8 cellular contexts compared by ENCODE assay signal in genomic region chr21:34807881-34808568, GRCh38.
A peak's percentile ranks its signal among the peaks of the same experiment; 100 is the strongest.
DNase-seq lines count a peak whose midpoint lies in the region; ATAC-seq and TF ChIP-seq lines count a peak whose summit lies in the region.

No MANE protein-coding gene starts in this region.

- H3K4me3 ChIP-seq in right cardiac atrium (ENCODE audit: low read length): no peak overlapping the region

- intact Hi-C loops in activated T-helper 1 cell treated with anti-CD3 and anti-CD28 coated beads, Interleukin-12 subunit alpha, Interleukin-12 subunit beta, Interleukin-2, Interleukin-4 antibody, amounts not matched to agents 30 ng/mL and 10 ng/mL and 1 ng/mL, durations not matched to agents 14 hours and 24 hours and 36 hours (cut with micrococcal nuclease): loop anchor here (1.0 to 5.0 kb wide), 8 partner anchors 37 to 329 kb away; no protein-coding TSS in a partner anchor
- intact Hi-C loops in right cardiac atrium (cut with DNase I): no loop called here

- H3K9me3 ChIP-seq in right cardiac atrium (ENCODE audit: control insufficient read depth, low read length): no peaks in the 10 kb centered on the region

- 81% methylated on average over 15 of the region's 15 CpGs for WGBS in right cardiac atrium

- no peak for TF ChIP-seq CTCF in glutamatergic neuron (IDR thresholded peaks at IDR 0.05; ENCODE audit: partially characterized antibody, unreplicated experiment)

- H3K4me3 Mint-ChIP-seq in activated T-helper 1 cell treated with anti-CD3 and anti-CD28 coated beads, Interleukin-12 subunit alpha, Interleukin-12 subunit beta, Interleukin-2, Interleukin-4 antibody, amounts not matched to agents 30 ng/mL and 10 ng/mL and 1 ng/mL, durations not matched to agents 14 hours and 24 hours and 36 hours: peak overlapping the region; percentile 56
- no peak overlapping the region for H3K4me3 Mint-ChIP-seq in glutamatergic neuron (ENCODE audit: unreplicated experiment)

- no peaks in the 10 kb centered on the region for H3K4me1 ChIP-seq in right cardiac atrium (ENCODE audit: control insufficient read depth, insufficient read depth, low read length)

- no peaks in the 10 kb centered on the region for H3K9me3 Mint-ChIP-seq in activated T-helper 1 cell treated with anti-CD3 and anti-CD28 coated beads, Interleukin-12 subunit alpha, Interleukin-12 subunit beta, Interleukin-2, Interleukin-4 antibody, amounts not matched to agents 30 ng/mL and 10 ng/mL and 1 ng/mL, durations not matched to agents 14 hours and 24 hours and 36 hours
- H3K9me3 Mint-ChIP-seq in glutamatergic neuron (ENCODE audit: unreplicated experiment): peaks cover 4% of the 10 kb centered on the region

- peaks cover 57% of the 10 kb centered on the region for H3K36me3 Mint-ChIP-seq in activated T-helper 1 cell treated with anti-CD3 and anti-CD28 coated beads, Interleukin-12 subunit alpha, Interleukin-12 subunit beta, Interleukin-2, Interleukin-4 antibody, amounts not matched to agents 30 ng/mL and 10 ng/mL and 1 ng/mL, durations not matched to agents 14 hours and 24 hours and 36 hours (ENCODE audit: low read depth)
- peaks cover 14% of the 10 kb centered on the region for H3K36me3 Mint-ChIP-seq in glutamatergic neuron (ENCODE audit: unreplicated experiment)

- no peaks in the 10 kb centered on the region for H3K27me3 Mint-ChIP-seq in activated T-helper 1 cell treated with anti-CD3 and anti-CD28 coated beads, Interleukin-12 subunit alpha, Interleukin-12 subunit beta, Interleukin-2, Interleukin-4 antibody, amounts not matched to agents 30 ng/mL and 10 ng/mL and 1 ng/mL, durations not matched to agents 14 hours and 24 hours and 36 hours (ENCODE audit: insufficient read depth)
- no peaks in the 10 kb centered on the region for H3K27me3 Mint-ChIP-seq in glutamatergic neuron (ENCODE audit: unreplicated experiment)

- no peaks in the 10 kb centered on the region for H3K27me3 ChIP-seq in right cardiac atrium (ENCODE audit: control insufficient read depth, insufficient read depth)

- H3K4me1 Mint-ChIP-seq in activated T-helper 1 cell treated with anti-CD3 and anti-CD28 coated beads, Interleukin-12 subunit alpha, Interleukin-12 subunit beta, Interleukin-2, Interleukin-4 antibody, amounts not matched to agents 30 ng/mL and 10 ng/mL and 1 ng/mL, durations not matched to agents 14 hours and 24 hours and 36 hours (ENCODE audit: low read depth): peaks cover 90% of the 10 kb centered on the region
- H3K4me1 Mint-ChIP-seq in glutamatergic neuron (ENCODE audit: low read depth, unreplicated experiment): no peaks in the 10 kb centered on the region

- no peak overlapping the region for H3K27ac ChIP-seq in right cardiac atrium (ENCODE audit: low read length)

- peak overlapping the region; percentile 93 for H3K27ac Mint-ChIP-seq in activated T-helper 1 cell treated with anti-CD3 and anti-CD28 coated beads, Interleukin-12 subunit alpha, Interleukin-12 subunit beta, Interleukin-2, Interleukin-4 antibody, amounts not matched to agents 30 ng/mL and 10 ng/mL and 1 ng/mL, durations not matched to agents 14 hours and 24 hours and 36 hours
- no peak overlapping the region for H3K27ac Mint-ChIP-seq in glutamatergic neuron (ENCODE audit: unreplicated experiment)

- peak; percentile 16 to 56 for ATAC-seq in right cardiac atrium

- DNase-seq in GM03348 (ENCODE audit: low spot score): peak; percentile 85
- peak; percentile 53 for DNase-seq in NCI-H460 (ENCODE audit: extremely low read depth, low read depth)
- peak; percentile 55 for DNase-seq in activated T-helper 1 cell treated with anti-CD3 and anti-CD28 coated beads, Interleukin-12 subunit alpha, Interleukin-12 subunit beta, Interleukin-2, Interleukin-4 antibody, amounts not matched to agents 30 ng/mL and 10 ng/mL and 1 ng/mL, durations not matched to agents 14 hours and 24 hours and 36 hours (ENCODE audit: low spot score)
- DNase-seq in right cardiac atrium: peak in 1 of 3 donors; percentile 50
- peak; percentile 27 to 40 (median 33) for DNase-seq in stimulated activated CD4-positive, alpha-beta T cell treated with anti-CD3 and anti-CD28 coated beads, TNF-alpha, amount 100 ng/mL, for 4 hours (ENCODE audit: low read depth in 3 of 3)
- DNase-seq in medulla oblongata (ENCODE audit: extremely low spot score): no peak
- no peak for DNase-seq in NCI-H2171 (lab: John Stamatoyannopoulos, UW)
- no peak for DNase-seq in glutamatergic neuron

Comparison
In these comparisons a context has a peak if more than half of its experiments do, and no peak if none do; other contexts are left out.
1. DNase-seq: peak in GM03348 (single experiment), NCI-H460 (single experiment), activated T-helper 1 cell treated with anti-CD3 and anti-CD28 coated beads, Interleukin-12 subunit alpha, Interleukin-12 subunit beta, Interleukin-2, Interleukin-4 antibody, amounts not matched to agents 30 ng/mL and 10 ng/mL and 1 ng/mL, durations not matched to agents 14 hours and 24 hours and 36 hours (single experiment) and stimulated activated CD4-positive, alpha-beta T cell treated with anti-CD3 and anti-CD28 coated beads, TNF-alpha, amount 100 ng/mL, for 4 hours (3 of 3); none in medulla oblongata (single experiment), NCI-H2171 (single experiment) and glutamatergic neuron (single experiment).